8 cellular contexts compared by ENCODE assay signal in genomic region chr9:73143606-73144328, GRCh38. TPM values are rescaled to one million over a fixed set of nuclear protein-coding genes. Genes with fewer than 3 reads are reported as not detected.
DNase-seq lines count a peak whose midpoint lies in the region; ATAC-seq and TF ChIP-seq lines count a peak whose summit lies in the region.

No MANE protein-coding gene starts in this region.

- H3K27me3 ChIP-seq in HCT116 (ENCODE audit: insufficient read depth, low read length) = no peaks in the 10 kb centered on the region
- no peaks in the 10 kb centered on the region for H3K27me3 ChIP-seq in SJCRH30
- H3K27me3 ChIP-seq in skeletal muscle satellite cell (ENCODE audit: control insufficient read depth, insufficient read depth, low read length) = no peaks in the 10 kb centered on the region

- no peak overlapping the region for H3K4me3 Mint-ChIP-seq in activated T-helper 1 cell treated with anti-CD3 and anti-CD28 coated beads, Interleukin-12 subunit alpha, Interleukin-12 subunit beta, Interleukin-2, Interleukin-4 antibody, amounts not matched to agents 30 ng/mL and 10 ng/mL and 1 ng/mL, durations not matched to agents 14 hours and 24 hours and 36 hours

- TF ChIP-seq POLR2A in HCT116 (IDR thresholded peaks at IDR 0.05; ENCODE audit: borderline replicate concordance, extremely low read depth, insufficient read depth, insufficient read length) = no peak

- H3K36me3 ChIP-seq in HCT116 (ENCODE audit: control insufficient read depth in 1 of 2, insufficient read depth in 2 of 2, low read length in 2 of 2) (no peaks in the 10 kb centered on the region), SJCRH30 (no peaks in the 10 kb centered on the region), skeletal muscle satellite cell (ENCODE audit: insufficient read depth, low read length) (no peaks in the 10 kb centered on the region)

- H3K9me2 ChIP-seq in HCT116 (ENCODE audit: insufficient read depth) = no peaks in the 10 kb centered on the region

- ATAC-seq in HCT116 (peak; percentile 54), HG02588 (IDR thresholded peaks at IDR 0.05; ENCODE audit: unreplicated experiment) (no peak), HG03442 (IDR thresholded peaks at IDR 0.05; ENCODE audit: unreplicated experiment) (no peak)

- no peaks in the 10 kb centered on the region for H3K9me3 Mint-ChIP-seq in activated T-helper 1 cell treated with anti-CD3 and anti-CD28 coated beads, Interleukin-12 subunit alpha, Interleukin-12 subunit beta, Interleukin-2, Interleukin-4 antibody, amounts not matched to agents 30 ng/mL and 10 ng/mL and 1 ng/mL, durations not matched to agents 14 hours and 24 hours and 36 hours

- H3K9ac ChIP-seq in HCT116 (ENCODE audit: low read length) = no peak overlapping the region
- H3K9ac ChIP-seq in skeletal muscle satellite cell (ENCODE audit: low read depth, low read length) = no peak overlapping the region

- RAD21 ChIA-PET in HCT116 (lab: Charles Lee; ENCODE audit: low non-redundant PET in 1 of 2, low total read pairs in 2 of 2, uncharacterized antibody in 2 of 2, unreplicated experiment in 2 of 2) = no interaction called here

- peak overlapping the region; percentile 54; the same call in 1 of the 2 replicates for H3K27ac ChIP-seq in HCT116 (ENCODE audit: low read depth, low read length)
- H3K27ac ChIP-seq in SJCRH30 = peak overlapping the region; percentile 34

- peak overlapping the region; percentile 62 for H3K4me2 ChIP-seq in HCT116 (ENCODE audit: low read length)
- H3K4me2 ChIP-seq in skeletal muscle satellite cell (ENCODE audit: low read length) = peak overlapping the region; percentile 26

- peak overlapping the region; percentile 72 for H2AFZ ChIP-seq in HCT116 (ENCODE audit: low read depth, low read length, poor library complexity, severe bottlenecking)

- intact Hi-C loops in HCT116 (cut with micrococcal nuclease) = no loop called here
- intact Hi-C loops in activated T-helper 1 cell treated with anti-CD3 and anti-CD28 coated beads, Interleukin-12 subunit alpha, Interleukin-12 subunit beta, Interleukin-2, Interleukin-4 antibody, amounts not matched to agents 30 ng/mL and 10 ng/mL and 1 ng/mL, durations not matched to agents 14 hours and 24 hours and 36 hours (cut with micrococcal nuclease) = loop anchor here (10.0 kb wide), 1 partner anchor 1459 kb away; no protein-coding TSS in a partner anchor

- H3K4me1 ChIP-seq in HCT116 (ENCODE audit: control insufficient read depth in 1 of 2, insufficient read depth in 2 of 2, low read length in 2 of 2) = peaks cover 34 to 42% of the 10 kb centered on the region in 2 experiments
- H3K4me1 ChIP-seq in SJCRH30 = peaks cover 31% of the 10 kb centered on the region
- peaks cover 23% of the 10 kb centered on the region for H3K4me1 ChIP-seq in skeletal muscle satellite cell (ENCODE audit: control insufficient read depth, insufficient read depth, low read length)

- H3K4me3 ChIP-seq in HCT116 (replicated peaks in 1 of 2; ENCODE audit: low read depth in 1 of 2, low read length in 2 of 2) (peak overlapping the region in 1 of 2 experiments; percentile 3; a peak in 1 of 4 replicates), SJCRH30 (no peak overlapping the region), skeletal muscle satellite cell (ENCODE audit: low read length) (no peak overlapping the region)

- no peaks in the 10 kb centered on the region for H3K79me2 ChIP-seq in HCT116 (ENCODE audit: insufficient read depth, low read length)

- H3K9me3 ChIP-seq in HCT116 (ENCODE audit: control insufficient read depth in 1 of 2, insufficient read depth in 1 of 2, low read depth in 1 of 2, low read length in 2 of 2) (no peaks in the 10 kb centered on the region), SJCRH30 (replicated peaks) (no peaks in the 10 kb centered on the region), skeletal muscle satellite cell (replicated peaks; ENCODE audit: low read length) (no peaks in the 10 kb centered on the region)

- H4K20me1 ChIP-seq in HCT116 (ENCODE audit: insufficient read depth) = no peaks in the 10 kb centered on the region

- DNase-seq in HCT116 (ENCODE audit: low read depth, low spot score) (peak; percentile 68), SJCRH30 (peak; percentile 19 to 66), fibroblast of the conjunctiva (ENCODE audit: low read depth) (peak; percentile 73), NCI-H82 treated with DMSO at 0.1 percent for 48 hours (lab: John Stamatoyannopoulos, UW; ENCODE audit: unreplicated experiment) (no peak)
- no peak for DNase-seq in activated T-helper 1 cell treated with anti-CD3 and anti-CD28 coated beads, Interleukin-12 subunit alpha, Interleukin-12 subunit beta, Interleukin-2, Interleukin-4 antibody, amounts not matched to agents 30 ng/mL and 10 ng/mL and 1 ng/mL, durations not matched to agents 14 hours and 24 hours and 36 hours (ENCODE audit: low spot score)

- peaks cover 39% of the 10 kb centered on the region for H3K4me1 Mint-ChIP-seq in activated T-helper 1 cell treated with anti-CD3 and anti-CD28 coated beads, Interleukin-12 subunit alpha, Interleukin-12 subunit beta, Interleukin-2, Interleukin-4 antibody, amounts not matched to agents 30 ng/mL and 10 ng/mL and 1 ng/mL, durations not matched to agents 14 hours and 24 hours and 36 hours (ENCODE audit: low read depth)

- POLR2A ChIA-PET in HCT116 (lab: Charles Lee) = interaction anchor here (1.5 to 2.6 kb wide), 4 partner anchors 8 to 25 kb away, joined by 5 to 19 read pairs (median 7); partner anchors contain the start of gene ANXA1

- H3K27me3 Mint-ChIP-seq in activated T-helper 1 cell treated with anti-CD3 and anti-CD28 coated beads, Interleukin-12 subunit alpha, Interleukin-12 subunit beta, Interleukin-2, Interleukin-4 antibody, amounts not matched to agents 30 ng/mL and 10 ng/mL and 1 ng/mL, durations not matched to agents 14 hours and 24 hours and 36 hours (ENCODE audit: insufficient read depth) = no peaks in the 10 kb centered on the region

- TSS peak; percentile 94 for BruUV-seq in HCT116 (replicated peaks; lab: Mats Ljungman, UMichigan)

- peak; percentile 17; the same call in 1 of the 2 replicates for TF ChIP-seq RAD21 in HCT116 (IDR thresholded peaks at IDR 0.05; ENCODE audit: low read depth)

- peaks cover 2% of the 10 kb centered on the region for H3K36me3 Mint-ChIP-seq in activated T-helper 1 cell treated with anti-CD3 and anti-CD28 coated beads, Interleukin-12 subunit alpha, Interleukin-12 subunit beta, Interleukin-2, Interleukin-4 antibody, amounts not matched to agents 30 ng/mL and 10 ng/mL and 1 ng/mL, durations not matched to agents 14 hours and 24 hours and 36 hours (ENCODE audit: low read depth)

- CTCF ChIA-PET in HCT116 (lab: Charles Lee) = interaction anchor here (0.7 to 1.8 kb wide), 5 partner anchors 11 to 287 kb away, joined by 3 to 8 read pairs (median 3); no protein-coding TSS in a partner anchor

- TF ChIP-seq CTCF in HCT116 (IDR thresholded peaks at IDR 0.05 in 2 of 3, conservative IDR thresholded peaks at IDR 0.05 in 1 of 3; ENCODE audit: borderline replicate concordance in 1 of 3, insufficient read depth in 1 of 3, low read depth in 2 of 3, low read length in 2 of 3) = no peak

- no peak overlapping the region for H3K27ac Mint-ChIP-seq in activated T-helper 1 cell treated with anti-CD3 and anti-CD28 coated beads, Interleukin-12 subunit alpha, Interleukin-12 subunit beta, Interleukin-2, Interleukin-4 antibody, amounts not matched to agents 30 ng/mL and 10 ng/mL and 1 ng/mL, durations not matched to agents 14 hours and 24 hours and 36 hours

TF ChIP-seq in HCT116, 20 proteins besides CTCF, POLR2A, EP300 and RAD21 (continues in another document):
- no peak for TF ChIP-seq ZFX (IDR thresholded peaks at IDR 0.05)
- TF ChIP-seq, protein P1, sequence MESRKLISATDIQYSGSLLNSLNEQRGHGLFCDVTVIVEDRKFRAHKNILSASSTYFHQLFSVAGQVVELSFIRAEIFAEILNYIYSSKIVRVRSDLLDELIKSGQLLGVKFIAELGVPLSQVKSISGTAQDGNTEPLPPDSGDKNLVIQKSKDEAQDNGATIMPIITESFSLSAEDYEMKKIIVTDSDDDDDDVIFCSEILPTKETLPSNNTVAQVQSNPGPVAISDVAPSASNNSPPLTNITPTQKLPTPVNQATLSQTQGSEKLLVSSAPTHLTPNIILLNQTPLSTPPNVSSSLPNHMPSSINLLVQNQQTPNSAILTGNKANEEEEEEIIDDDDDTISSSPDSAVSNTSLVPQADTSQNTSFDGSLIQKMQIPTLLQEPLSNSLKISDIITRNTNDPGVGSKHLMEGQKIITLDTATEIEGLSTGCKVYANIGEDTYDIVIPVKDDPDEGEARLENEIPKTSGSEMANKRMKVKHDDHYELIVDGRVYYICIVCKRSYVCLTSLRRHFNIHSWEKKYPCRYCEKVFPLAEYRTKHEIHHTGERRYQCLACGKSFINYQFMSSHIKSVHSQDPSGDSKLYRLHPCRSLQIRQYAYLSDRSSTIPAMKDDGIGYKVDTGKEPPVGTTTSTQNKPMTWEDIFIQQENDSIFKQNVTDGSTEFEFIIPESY (IDR thresholded peaks at IDR 0.05; ENCODE audit: extremely low read depth, insufficient replicate concordance, low read length) = no peak
- TF ChIP-seq SRF (IDR thresholded peaks at IDR 0.05; ENCODE audit: low read depth) = peak; percentile 51; the same call in 1 of the 2 replicates
- TF ChIP-seq POLR2AphosphoS5 (IDR thresholded peaks at IDR 0.05; ENCODE audit: low read depth, low read length) = no peak
- TF ChIP-seq ELF1 (IDR thresholded peaks at IDR 0.05; ENCODE audit: borderline replicate concordance, low read depth) = peak; percentile 69
- TF ChIP-seq YY1 (IDR thresholded peaks at IDR 0.05; ENCODE audit: extremely low read depth, insufficient replicate concordance, low read depth, low read length) = peak; percentile 50
- TF ChIP-seq ATF3 (IDR thresholded peaks at IDR 0.05) = peak; percentile 65
- TF ChIP-seq JUND (IDR thresholded peaks at IDR 0.05) = peak; percentile 91
- TF ChIP-seq MAX (IDR thresholded peaks at IDR 0.05) = peak; percentile 31; the same call in 1 of the 2 replicates
- TF ChIP-seq SIN3A (IDR thresholded peaks at IDR 0.05; ENCODE audit: low read depth) = peak; percentile 44; the same call in 1 of the 2 replicates
- TF ChIP-seq SP1 (IDR thresholded peaks at IDR 0.05; ENCODE audit: low read depth) = peak; percentile 80

RNA-seq across cellular contexts. Expression of gene ANXA1, which starts 7.9 kb away (rescaled TPM):
- 486 TPM for total RNA-seq in HCT116 (2021; ENCODE audit: unreplicated experiment)
- 380 and 384 TPM in 2 replicates for polyA plus RNA-seq in HCT116 (2012)
- 28.1 and 34.4 TPM in 2 replicates for total RNA-seq in SJCRH30 (2014; rRNA removed; shearing (Covaris generic))
- 997 and 1,049 TPM in 2 replicates for total RNA-seq in skeletal muscle satellite cell (2012; rRNA removed)
- 35.2 and 37.8 TPM in 2 replicates for total RNA-seq in activated T-helper 1 cell treated with anti-CD3 and anti-CD28 coated beads, Interleukin-12 subunit alpha, Interleukin-12 subunit beta, Interleukin-2, Interleukin-4 antibody, amounts not matched to agents 30 ng/mL and 10 ng/mL and 1 ng/mL, durations not matched to agents 14 hours and 24 hours and 36 hours

Comparison
In these comparisons a context has a peak if more than half of its experiments do, and no peak if none do; other contexts are left out.
1. DNase-seq: peak in HCT116 (single experiment), SJCRH30 (2 of 2) and fibroblast of the conjunctiva (single experiment); none in activated T-helper 1 cell treated with anti-CD3 and anti-CD28 coated beads, Interleukin-12 subunit alpha, Interleukin-12 subunit beta, Interleukin-2, Interleukin-4 antibody, amounts not matched to agents 30 ng/mL and 10 ng/mL and 1 ng/mL, durations not matched to agents 14 hours and 24 hours and 36 hours (single experiment) and NCI-H82 treated with DMSO at 0.1 percent for 48 hours (single experiment).
2. RNA of gene ANXA1, which starts 7.9 kb away (total RNA-seq): 486 TPM in HCT116 (single experiment); 35.2 to 37.8 TPM in activated T-helper 1 cell treated with anti-CD3 and anti-CD28 coated beads, Interleukin-12 subunit alpha, Interleukin-12 subunit beta, Interleukin-2, Interleukin-4 antibody, amounts not matched to agents 30 ng/mL and 10 ng/mL and 1 ng/mL, durations not matched to agents 14 hours and 24 hours and 36 hours and 28.1 to 34.4 TPM in SJCRH30; every median in the first group is over 10 times any median in the second.